ENCODE assay signal across 1 cellular context in the genomic region with DNA sequence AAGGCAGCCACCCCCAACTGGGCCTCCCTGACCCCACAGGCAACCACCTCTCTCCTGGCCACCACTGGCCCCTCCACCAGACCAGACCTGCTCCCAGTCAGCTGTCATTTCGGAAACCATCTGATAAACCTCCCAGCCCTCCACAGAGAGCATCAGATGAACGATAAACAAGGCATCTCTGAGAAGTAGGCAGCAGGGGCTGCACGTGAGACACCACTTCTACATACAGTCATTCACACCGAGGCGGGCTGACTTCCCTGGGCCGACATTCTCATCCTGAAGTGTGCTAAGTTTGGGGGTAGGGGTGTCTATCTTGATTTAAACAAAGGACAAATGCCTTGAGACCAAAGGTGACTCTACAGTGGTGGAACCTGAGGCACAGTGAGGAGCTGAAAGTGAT.
TF ChIP-seq lines count a peak whose summit lies in the region.

No MANE protein-coding gene starts in this region.

TF ChIP-seq in K562, 482 proteins besides CTCF, POLR2A, EP300 and RAD21 (continued from another document):
- TF ChIP-seq, protein P1, sequence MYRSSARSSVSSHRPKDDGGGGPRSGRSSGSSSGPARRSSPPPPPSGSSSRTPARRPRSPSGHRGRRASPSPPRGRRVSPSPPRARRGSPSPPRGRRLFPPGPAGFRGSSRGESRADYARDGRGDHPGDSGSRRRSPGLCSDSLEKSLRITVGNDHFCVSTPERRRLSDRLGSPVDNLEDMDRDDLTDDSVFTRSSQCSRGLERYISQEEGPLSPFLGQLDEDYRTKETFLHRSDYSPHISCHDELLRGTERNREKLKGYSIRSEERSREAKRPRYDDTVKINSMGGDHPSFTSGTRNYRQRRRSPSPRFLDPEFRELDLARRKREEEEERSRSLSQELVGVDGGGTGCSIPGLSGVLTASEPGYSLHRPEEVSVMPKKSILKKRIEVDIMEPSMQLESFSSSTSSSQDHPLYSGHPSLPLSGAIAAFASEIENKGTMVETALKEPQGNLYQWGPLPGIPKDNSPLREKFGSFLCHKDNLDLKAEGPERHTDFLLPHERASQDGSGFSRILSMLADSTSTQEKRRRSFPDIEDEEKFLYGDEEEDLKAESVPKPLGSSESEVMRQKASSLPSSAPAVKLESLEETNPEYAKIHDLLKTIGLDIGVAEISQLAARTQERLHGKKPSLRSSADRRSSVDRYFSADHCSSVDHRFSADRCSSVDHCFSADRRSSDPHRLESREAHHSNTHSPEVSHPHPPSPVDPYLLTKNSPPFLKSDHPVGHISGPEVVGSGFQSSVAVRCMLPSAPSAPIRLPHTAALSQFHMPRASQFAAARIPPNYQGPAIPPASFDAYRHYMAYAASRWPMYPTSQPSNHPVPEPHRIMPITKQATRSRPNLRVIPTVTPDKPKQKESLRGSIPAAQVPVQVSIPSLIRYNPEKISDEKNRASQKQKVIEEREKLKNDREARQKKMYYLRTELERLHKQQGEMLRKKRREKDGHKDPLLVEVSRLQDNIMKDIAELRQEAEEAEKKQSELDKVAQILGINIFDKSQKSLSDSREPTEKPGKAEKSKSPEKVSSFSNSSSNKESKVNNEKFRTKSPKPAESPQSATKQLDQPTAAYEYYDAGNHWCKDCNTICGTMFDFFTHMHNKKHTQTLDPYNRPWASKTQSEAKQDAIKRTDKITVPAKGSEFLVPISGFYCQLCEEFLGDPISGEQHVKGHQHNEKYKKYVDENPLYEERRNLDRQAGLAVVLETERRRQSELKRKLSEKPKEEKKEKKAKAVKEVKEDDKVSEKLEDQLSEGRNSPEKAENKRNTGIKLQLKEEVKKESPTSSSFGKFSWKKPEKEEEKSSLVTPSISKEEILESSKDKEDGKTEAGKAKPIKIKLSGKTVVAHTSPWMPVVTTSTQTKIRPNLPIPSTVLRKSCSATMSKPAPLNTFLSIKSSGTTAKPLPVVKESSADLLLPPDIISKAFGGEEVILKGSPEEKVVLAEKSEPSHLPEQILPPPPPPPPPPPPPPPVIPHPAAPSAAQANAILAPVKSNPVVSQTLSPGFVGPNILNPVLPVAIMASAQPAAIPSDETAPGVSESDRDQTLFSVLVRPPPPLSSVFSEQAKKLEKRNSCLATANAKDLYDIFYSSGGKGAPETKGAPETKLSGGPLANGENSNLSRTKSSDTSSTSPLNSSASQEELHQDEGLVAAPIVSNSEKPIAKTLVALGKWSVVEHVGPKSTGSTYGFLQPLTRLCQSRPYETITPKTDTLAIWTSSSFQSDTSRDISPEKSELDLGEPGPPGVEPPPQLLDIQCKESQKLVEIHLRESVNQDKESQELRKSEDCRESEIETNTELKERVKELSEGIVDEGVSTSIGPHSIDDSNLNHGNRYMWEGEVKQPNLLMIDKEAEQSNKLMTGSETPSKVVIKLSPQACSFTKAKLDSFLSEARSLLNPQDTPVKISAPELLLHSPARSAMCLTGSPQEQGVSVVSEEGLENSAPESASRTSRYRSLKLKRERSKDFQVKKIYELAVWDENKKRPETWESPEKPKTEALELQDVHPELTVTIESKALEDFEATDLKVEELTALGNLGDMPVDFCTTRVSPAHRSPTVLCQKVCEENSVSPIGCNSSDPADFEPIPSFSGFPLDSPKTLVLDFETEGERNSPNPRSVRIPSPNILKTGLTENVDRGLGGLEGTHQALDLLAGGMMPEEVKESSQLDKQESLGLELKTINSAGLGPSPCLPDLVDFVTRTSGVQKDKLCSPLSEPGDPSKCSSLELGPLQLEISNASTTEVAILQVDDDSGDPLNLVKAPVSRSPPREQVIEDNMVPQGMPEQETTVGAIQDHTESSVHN (IDR thresholded peaks at IDR 0.05; ENCODE audit: borderline replicate concordance in 1 of 2, low read depth in 1 of 2): peak in 1 of 2 experiments; percentile 79; a peak in 2 of 4 replicates
- TF ChIP-seq, protein P2, sequence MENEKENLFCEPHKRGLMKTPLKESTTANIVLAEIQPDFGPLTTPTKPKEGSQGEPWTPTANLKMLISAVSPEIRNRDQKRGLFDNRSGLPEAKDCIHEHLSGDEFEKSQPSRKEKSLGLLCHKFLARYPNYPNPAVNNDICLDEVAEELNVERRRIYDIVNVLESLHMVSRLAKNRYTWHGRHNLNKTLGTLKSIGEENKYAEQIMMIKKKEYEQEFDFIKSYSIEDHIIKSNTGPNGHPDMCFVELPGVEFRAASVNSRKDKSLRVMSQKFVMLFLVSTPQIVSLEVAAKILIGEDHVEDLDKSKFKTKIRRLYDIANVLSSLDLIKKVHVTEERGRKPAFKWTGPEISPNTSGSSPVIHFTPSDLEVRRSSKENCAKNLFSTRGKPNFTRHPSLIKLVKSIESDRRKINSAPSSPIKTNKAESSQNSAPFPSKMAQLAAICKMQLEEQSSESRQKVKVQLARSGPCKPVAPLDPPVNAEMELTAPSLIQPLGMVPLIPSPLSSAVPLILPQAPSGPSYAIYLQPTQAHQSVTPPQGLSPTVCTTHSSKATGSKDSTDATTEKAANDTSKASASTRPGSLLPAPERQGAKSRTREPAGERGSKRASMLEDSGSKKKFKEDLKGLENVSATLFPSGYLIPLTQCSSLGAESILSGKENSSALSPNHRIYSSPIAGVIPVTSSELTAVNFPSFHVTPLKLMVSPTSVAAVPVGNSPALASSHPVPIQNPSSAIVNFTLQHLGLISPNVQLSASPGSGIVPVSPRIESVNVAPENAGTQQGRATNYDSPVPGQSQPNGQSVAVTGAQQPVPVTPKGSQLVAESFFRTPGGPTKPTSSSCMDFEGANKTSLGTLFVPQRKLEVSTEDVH (IDR thresholded peaks at IDR 0.05; ENCODE audit: low read depth, partially characterized antibody): no peak
- peak; percentile 17; the same call in 1 of the 2 replicates for TF ChIP-seq ZEB2 (IDR thresholded peaks at IDR 0.05)
- no peak for TF ChIP-seq PHTF2 (CRISPR knock-in tag; IDR thresholded peaks at IDR 0.05)
- TF ChIP-seq SOX6 (IDR thresholded peaks at IDR 0.05): peak; percentile 60
- no peak for TF ChIP-seq ZNF224 (CRISPR knock-in tag; IDR thresholded peaks at IDR 0.05)
- no peak for TF ChIP-seq PHF8 (IDR thresholded peaks at IDR 0.05; ENCODE audit: borderline replicate concordance, low read length)
- no peak for TF ChIP-seq ZNF589 (CRISPR knock-in tag; IDR thresholded peaks at IDR 0.05; ENCODE audit: low read depth)
- TF ChIP-seq, protein P3, sequence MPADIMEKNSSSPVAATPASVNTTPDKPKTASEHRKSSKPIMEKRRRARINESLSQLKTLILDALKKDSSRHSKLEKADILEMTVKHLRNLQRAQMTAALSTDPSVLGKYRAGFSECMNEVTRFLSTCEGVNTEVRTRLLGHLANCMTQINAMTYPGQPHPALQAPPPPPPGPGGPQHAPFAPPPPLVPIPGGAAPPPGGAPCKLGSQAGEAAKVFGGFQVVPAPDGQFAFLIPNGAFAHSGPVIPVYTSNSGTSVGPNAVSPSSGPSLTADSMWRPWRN (IDR thresholded peaks at IDR 0.05; ENCODE audit: low read depth): peak; percentile 93
- TF ChIP-seq NR3C1 (CRISPR knock-in tag; IDR thresholded peaks at IDR 0.05): no peak
- TF ChIP-seq, protein P4, sequence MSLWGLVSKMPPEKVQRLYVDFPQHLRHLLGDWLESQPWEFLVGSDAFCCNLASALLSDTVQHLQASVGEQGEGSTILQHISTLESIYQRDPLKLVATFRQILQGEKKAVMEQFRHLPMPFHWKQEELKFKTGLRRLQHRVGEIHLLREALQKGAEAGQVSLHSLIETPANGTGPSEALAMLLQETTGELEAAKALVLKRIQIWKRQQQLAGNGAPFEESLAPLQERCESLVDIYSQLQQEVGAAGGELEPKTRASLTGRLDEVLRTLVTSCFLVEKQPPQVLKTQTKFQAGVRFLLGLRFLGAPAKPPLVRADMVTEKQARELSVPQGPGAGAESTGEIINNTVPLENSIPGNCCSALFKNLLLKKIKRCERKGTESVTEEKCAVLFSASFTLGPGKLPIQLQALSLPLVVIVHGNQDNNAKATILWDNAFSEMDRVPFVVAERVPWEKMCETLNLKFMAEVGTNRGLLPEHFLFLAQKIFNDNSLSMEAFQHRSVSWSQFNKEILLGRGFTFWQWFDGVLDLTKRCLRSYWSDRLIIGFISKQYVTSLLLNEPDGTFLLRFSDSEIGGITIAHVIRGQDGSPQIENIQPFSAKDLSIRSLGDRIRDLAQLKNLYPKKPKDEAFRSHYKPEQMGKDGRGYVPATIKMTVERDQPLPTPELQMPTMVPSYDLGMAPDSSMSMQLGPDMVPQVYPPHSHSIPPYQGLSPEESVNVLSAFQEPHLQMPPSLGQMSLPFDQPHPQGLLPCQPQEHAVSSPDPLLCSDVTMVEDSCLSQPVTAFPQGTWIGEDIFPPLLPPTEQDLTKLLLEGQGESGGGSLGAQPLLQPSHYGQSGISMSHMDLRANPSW (CRISPR knock-in tag; IDR thresholded peaks at IDR 0.05): no peak
- TF ChIP-seq, protein P5, sequence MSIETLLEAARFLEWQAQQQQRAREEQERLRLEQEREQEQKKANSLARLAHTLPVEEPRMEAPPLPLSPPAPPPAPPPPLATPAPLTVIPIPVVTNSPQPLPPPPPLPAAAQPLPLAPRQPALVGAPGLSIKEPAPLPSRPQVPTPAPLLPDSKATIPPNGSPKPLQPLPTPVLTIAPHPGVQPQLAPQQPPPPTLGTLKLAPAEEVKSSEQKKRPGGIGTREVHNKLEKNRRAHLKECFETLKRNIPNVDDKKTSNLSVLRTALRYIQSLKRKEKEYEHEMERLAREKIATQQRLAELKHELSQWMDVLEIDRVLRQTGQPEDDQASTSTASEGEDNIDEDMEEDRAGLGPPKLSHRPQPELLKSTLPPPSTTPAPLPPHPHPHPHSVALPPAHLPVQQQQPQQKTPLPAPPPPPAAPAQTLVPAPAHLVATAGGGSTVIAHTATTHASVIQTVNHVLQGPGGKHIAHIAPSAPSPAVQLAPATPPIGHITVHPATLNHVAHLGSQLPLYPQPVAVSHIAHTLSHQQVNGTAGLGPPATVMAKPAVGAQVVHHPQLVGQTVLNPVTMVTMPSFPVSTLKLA (conservative IDR thresholded peaks at IDR 0.05): no peak
- peak; percentile 37; the same call in 1 of the 2 replicates for TF ChIP-seq DPF2 (IDR thresholded peaks at IDR 0.05)
- TF ChIP-seq CHCHD3 (CRISPR knock-in tag; IDR thresholded peaks at IDR 0.05): no peak
- TF ChIP-seq SMARCE1 (IDR thresholded peaks at IDR 0.05): peak; percentile 30; the same call in 1 of the 2 replicates
- no peak for TF ChIP-seq KDM4B (IDR thresholded peaks at IDR 0.05; ENCODE audit: borderline replicate concordance in 2 of 2, low read depth in 1 of 2)
- TF ChIP-seq, protein P6, sequence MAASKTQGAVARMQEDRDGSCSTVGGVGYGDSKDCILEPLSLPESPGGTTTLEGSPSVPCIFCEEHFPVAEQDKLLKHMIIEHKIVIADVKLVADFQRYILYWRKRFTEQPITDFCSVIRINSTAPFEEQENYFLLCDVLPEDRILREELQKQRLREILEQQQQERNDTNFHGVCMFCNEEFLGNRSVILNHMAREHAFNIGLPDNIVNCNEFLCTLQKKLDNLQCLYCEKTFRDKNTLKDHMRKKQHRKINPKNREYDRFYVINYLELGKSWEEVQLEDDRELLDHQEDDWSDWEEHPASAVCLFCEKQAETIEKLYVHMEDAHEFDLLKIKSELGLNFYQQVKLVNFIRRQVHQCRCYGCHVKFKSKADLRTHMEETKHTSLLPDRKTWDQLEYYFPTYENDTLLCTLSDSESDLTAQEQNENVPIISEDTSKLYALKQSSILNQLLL (CRISPR knock-in tag; IDR thresholded peaks at IDR 0.05; ENCODE audit: borderline replicate concordance): no peak
- TF ChIP-seq POU5F1 (IDR thresholded peaks at IDR 0.05; ENCODE audit: borderline replicate concordance, low read depth, low read length, partially characterized antibody): no peak
- TF ChIP-seq TEAD4 (IDR thresholded peaks at IDR 0.05; ENCODE audit: low read length): peak; percentile 15; the same call in 1 of the 2 replicates
- TF ChIP-seq TEAD4 (CRISPR knock-in tag; IDR thresholded peaks at IDR 0.05; ENCODE audit: borderline replicate concordance): no peak
- TF ChIP-seq, protein P7, sequence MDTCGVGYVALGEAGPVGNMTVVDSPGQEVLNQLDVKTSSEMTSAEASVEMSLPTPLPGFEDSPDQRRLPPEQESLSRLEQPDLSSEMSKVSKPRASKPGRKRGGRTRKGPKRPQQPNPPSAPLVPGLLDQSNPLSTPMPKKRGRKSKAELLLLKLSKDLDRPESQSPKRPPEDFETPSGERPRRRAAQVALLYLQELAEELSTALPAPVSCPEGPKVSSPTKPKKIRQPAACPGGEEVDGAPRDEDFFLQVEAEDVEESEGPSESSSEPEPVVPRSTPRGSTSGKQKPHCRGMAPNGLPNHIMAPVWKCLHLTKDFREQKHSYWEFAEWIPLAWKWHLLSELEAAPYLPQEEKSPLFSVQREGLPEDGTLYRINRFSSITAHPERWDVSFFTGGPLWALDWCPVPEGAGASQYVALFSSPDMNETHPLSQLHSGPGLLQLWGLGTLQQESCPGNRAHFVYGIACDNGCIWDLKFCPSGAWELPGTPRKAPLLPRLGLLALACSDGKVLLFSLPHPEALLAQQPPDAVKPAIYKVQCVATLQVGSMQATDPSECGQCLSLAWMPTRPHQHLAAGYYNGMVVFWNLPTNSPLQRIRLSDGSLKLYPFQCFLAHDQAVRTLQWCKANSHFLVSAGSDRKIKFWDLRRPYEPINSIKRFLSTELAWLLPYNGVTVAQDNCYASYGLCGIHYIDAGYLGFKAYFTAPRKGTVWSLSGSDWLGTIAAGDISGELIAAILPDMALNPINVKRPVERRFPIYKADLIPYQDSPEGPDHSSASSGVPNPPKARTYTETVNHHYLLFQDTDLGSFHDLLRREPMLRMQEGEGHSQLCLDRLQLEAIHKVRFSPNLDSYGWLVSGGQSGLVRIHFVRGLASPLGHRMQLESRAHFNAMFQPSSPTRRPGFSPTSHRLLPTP (IDR thresholded peaks at IDR 0.05; ENCODE audit: borderline replicate concordance, extremely low read depth, insufficient read length): no peak
- TF ChIP-seq, protein P8, sequence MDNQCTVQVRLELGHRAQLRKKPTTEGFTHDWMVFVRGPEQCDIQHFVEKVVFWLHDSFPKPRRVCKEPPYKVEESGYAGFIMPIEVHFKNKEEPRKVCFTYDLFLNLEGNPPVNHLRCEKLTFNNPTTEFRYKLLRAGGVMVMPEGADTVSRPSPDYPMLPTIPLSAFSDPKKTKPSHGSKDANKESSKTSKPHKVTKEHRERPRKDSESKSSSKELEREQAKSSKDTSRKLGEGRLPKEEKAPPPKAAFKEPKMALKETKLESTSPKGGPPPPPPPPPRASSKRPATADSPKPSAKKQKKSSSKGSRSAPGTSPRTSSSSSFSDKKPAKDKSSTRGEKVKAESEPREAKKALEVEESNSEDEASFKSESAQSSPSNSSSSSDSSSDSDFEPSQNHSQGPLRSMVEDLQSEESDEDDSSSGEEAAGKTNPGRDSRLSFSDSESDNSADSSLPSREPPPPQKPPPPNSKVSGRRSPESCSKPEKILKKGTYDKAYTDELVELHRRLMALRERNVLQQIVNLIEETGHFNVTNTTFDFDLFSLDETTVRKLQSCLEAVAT (IDR thresholded peaks at IDR 0.05): 0 out of 4 replicates have a peak, but pooled peaks of 1 of the 2 experiments have one; percentile 27
- TF ChIP-seq ZNF184 (CRISPR knock-in tag; IDR thresholded peaks at IDR 0.05): no peak
